In the genomic region with DNA sequence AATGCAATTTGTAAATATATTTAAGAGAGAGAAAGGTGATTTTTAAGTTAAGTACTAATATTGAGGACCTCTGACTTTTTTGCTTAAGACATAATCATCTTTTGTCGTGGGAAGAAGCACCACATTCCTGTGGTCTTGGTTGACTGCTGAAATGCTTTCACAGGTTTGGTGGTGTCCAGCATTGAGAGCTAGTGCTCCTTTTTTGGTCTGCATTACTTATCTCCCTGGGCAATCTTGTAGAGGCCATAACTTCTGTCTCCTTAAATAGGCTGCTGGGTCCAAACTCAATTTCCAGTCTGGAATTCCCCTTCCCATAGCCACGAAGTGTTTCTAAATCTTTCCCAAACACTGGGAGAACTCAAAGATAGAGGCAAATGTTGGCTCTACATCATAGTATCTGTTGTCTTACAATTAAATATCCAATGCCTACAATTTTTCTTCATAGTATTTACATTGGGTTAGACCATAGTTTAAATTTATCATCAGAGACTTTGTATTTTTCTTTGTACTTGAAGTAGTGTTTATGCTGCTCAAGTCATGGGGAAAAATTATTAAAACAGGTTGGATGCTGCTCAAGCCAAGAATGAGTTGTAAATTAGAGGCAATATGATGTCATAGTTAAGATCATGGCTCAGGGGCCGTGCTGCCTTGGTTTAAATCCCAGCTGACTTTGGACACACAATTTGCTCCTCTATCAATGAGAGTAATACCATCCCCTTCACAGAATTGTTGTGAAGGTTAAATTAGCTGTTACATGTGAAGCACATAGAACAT, we compare ENCODE assay signal across 17 cellular contexts.
DNase-seq lines count a peak whose midpoint lies in the region; ATAC-seq and FAIRE-seq lines count a peak whose summit lies in the region.
"Had no signal": no experiment of that assay in that cellular context is flagged by ENCODE, and none has a peak within 500 bp of the region (broad histone marks: within the 10 kb centered on the region; RNA-seq: fewer than 3 reads in every experiment).

No MANE protein-coding gene starts in this region.

- H3K27ac ChIP-seq in SJSA1 (peak overlapping the region; percentile 24; the same call in 1 of the 2 replicates), small intestine (ENCODE audit: low read depth in 1 of 2, low read length in 1 of 2) (no peak overlapping the region)

- ATAC-seq in activated naive CD8-positive, alpha-beta T cell treated with anti-CD3 and anti-CD28 coated beads, Interleukin-2, amount 50 U/mL, for 24 hours: no peak
- ATAC-seq in HG02852 (IDR thresholded peaks at IDR 0.05; ENCODE audit: unreplicated experiment): no peak

- no peaks in the 10 kb centered on the region for H3K27me3 Mint-ChIP-seq in activated naive CD8-positive, alpha-beta T cell treated with anti-CD3 and anti-CD28 coated beads, Interleukin-2, amount 50 U/mL, for 24 hours
- H3K27me3 Mint-ChIP-seq: activated naive CD4-positive, alpha-beta T cell treated with anti-CD3 and anti-CD28 coated beads, Interleukin-2, amount 10 ng/mL, durations not matched to agents 7 days and 5 days; progenitor cell of endocrine pancreas; stimulated activated naive CD8-positive, alpha-beta T cell treated with anti-CD3 and anti-CD28 coated beads, Interleukin-15, Interleukin-2, amounts not matched to agents 100 ng/mL and 50 ng/mL, for 24 hours had no signal

- DNase-seq in ELR (ENCODE audit: low read depth) (peak; percentile 70), SJSA1 (ENCODE audit: low read depth in 1 of 2, low spot score in 2 of 2) (peak in 1 of 2 experiments; percentile 47), fibroblast of peridontal ligament (ENCODE audit: extremely low read depth) (peak; percentile 70), renal cortical epithelial cell (ENCODE audit: low read depth) (peak; percentile 19), GF-D8 (lab: John Stamatoyannopoulos, UW) (no peak), small intestine (no peak)
- no peak for DNase-seq in activated naive CD8-positive, alpha-beta T cell treated with anti-CD3 and anti-CD28 coated beads, Interleukin-2, amount 50 U/mL, for 24 hours
- DNase-seq: activated naive CD4-positive, alpha-beta T cell treated with anti-CD3 and anti-CD28 coated beads, Interleukin-2, amount 10 ng/mL, durations not matched to agents 7 days and 5 days; CD4-positive, CD25-positive, alpha-beta regulatory T cell; heart right ventricle; NCI-H1105 treated with DMSO at 0.1 percent for 48 hours; NCI-H510A treated with DMSO at 0.1 percent for 48 hours; RPMI8226 had no signal

- FAIRE-seq in small intestine (lab: Jason Lieb, UNC): no peak

- no peak overlapping the region for H3K4me3 Mint-ChIP-seq in activated naive CD8-positive, alpha-beta T cell treated with anti-CD3 and anti-CD28 coated beads, Interleukin-2, amount 50 U/mL, for 24 hours
- H3K4me3 Mint-ChIP-seq: activated naive CD4-positive, alpha-beta T cell treated with anti-CD3 and anti-CD28 coated beads, Interleukin-2, amount 10 ng/mL, durations not matched to agents 7 days and 5 days; CD4-positive, CD25-positive, alpha-beta regulatory T cell; stimulated activated naive CD8-positive, alpha-beta T cell treated with anti-CD3 and anti-CD28 coated beads, Interleukin-15, Interleukin-2, amounts not matched to agents 100 ng/mL and 50 ng/mL, for 24 hours had no signal

- WGBS in small intestine, 3 donors: 41 to 48% (median 46%) methylated on average over 3 of the region's 3 CpGs

- H3K36me3 ChIP-seq in SJSA1 (no peaks in the 10 kb centered on the region), small intestine (ENCODE audit: control insufficient read depth in 2 of 2, insufficient read depth in 2 of 2, low read length in 2 of 2) (no peaks in the 10 kb centered on the region)
- H3K36me3 ChIP-seq: heart right ventricle had no signal

- H3K4me1 ChIP-seq in SJSA1 (replicated peaks) (peaks cover 28% of the 10 kb centered on the region), small intestine (ENCODE audit: control insufficient read depth in 2 of 2, insufficient read depth in 1 of 2, low read depth in 1 of 2, low read length in 1 of 2) (no peaks in the 10 kb centered on the region)

- H3K4me1 Mint-ChIP-seq in activated naive CD8-positive, alpha-beta T cell treated with anti-CD3 and anti-CD28 coated beads, Interleukin-2, amount 50 U/mL, for 24 hours: no peaks in the 10 kb centered on the region
- H3K4me1 Mint-ChIP-seq: activated naive CD4-positive, alpha-beta T cell treated with anti-CD3 and anti-CD28 coated beads, Interleukin-2, amount 10 ng/mL, durations not matched to agents 7 days and 5 days; CD4-positive, CD25-positive, alpha-beta regulatory T cell had no signal

- H3K4me3 ChIP-seq in SJSA1: no peak overlapping the region
- no peak overlapping the region for H3K4me3 ChIP-seq in small intestine (ENCODE audit: low read depth in 1 of 2, low read length in 2 of 2)
- H3K4me3 ChIP-seq: heart right ventricle, lung had no signal

- no peaks in the 10 kb centered on the region for H3K27me3 ChIP-seq in SJSA1 (replicated peaks)
- H3K27me3 ChIP-seq in small intestine (ENCODE audit: control insufficient read depth in 2 of 2, insufficient read depth in 2 of 2, low read length in 2 of 2): no peaks in the 10 kb centered on the region
- H3K27me3 ChIP-seq: heart right ventricle had no signal

- H3K36me3 Mint-ChIP-seq in activated naive CD8-positive, alpha-beta T cell treated with anti-CD3 and anti-CD28 coated beads, Interleukin-2, amount 50 U/mL, for 24 hours (ENCODE audit: low read depth): no peaks in the 10 kb centered on the region
- H3K36me3 Mint-ChIP-seq: activated naive CD4-positive, alpha-beta T cell treated with anti-CD3 and anti-CD28 coated beads, Interleukin-2, amount 10 ng/mL, durations not matched to agents 7 days and 5 days; CD4-positive, CD25-positive, alpha-beta regulatory T cell had no signal

- H3K27ac Mint-ChIP-seq in activated naive CD8-positive, alpha-beta T cell treated with anti-CD3 and anti-CD28 coated beads, Interleukin-2, amount 50 U/mL, for 24 hours: no peak overlapping the region
- H3K27ac Mint-ChIP-seq: activated naive CD4-positive, alpha-beta T cell treated with anti-CD3 and anti-CD28 coated beads, Interleukin-2, amount 10 ng/mL, durations not matched to agents 7 days and 5 days; CD4-positive, CD25-positive, alpha-beta regulatory T cell; progenitor cell of endocrine pancreas; stimulated activated naive CD8-positive, alpha-beta T cell treated with anti-CD3 and anti-CD28 coated beads, Interleukin-15, Interleukin-2, amounts not matched to agents 100 ng/mL and 50 ng/mL, for 24 hours had no signal

- peaks cover 4% of the 10 kb centered on the region for H3K9me3 Mint-ChIP-seq in activated naive CD8-positive, alpha-beta T cell treated with anti-CD3 and anti-CD28 coated beads, Interleukin-2, amount 50 U/mL, for 24 hours

- H3K9me3 ChIP-seq in SJSA1 (replicated peaks): no peaks in the 10 kb centered on the region
- H3K9me3 ChIP-seq in small intestine (ENCODE audit: control insufficient read depth, low read depth): no peaks in the 10 kb centered on the region
- H3K9me3 ChIP-seq: heart right ventricle had no signal

Comparison
In these comparisons a context has a peak if more than half of its experiments do, and no peak if none do; other contexts are left out.
1. DNase-seq: peak in ELR (single experiment), fibroblast of peridontal ligament (single experiment) and renal cortical epithelial cell (single experiment); none in GF-D8 (single experiment), activated naive CD8-positive, alpha-beta T cell treated with anti-CD3 and anti-CD28 coated beads, Interleukin-2, amount 50 U/mL, for 24 hours (single experiment) and small intestine (single experiment).